Comparison of ENCODE assay signal across 8 cellular contexts in genomic region chr2:229921892-229922448, GRCh38. TPM values are rescaled to one million over a fixed set of nuclear protein-coding genes. Genes with fewer than 3 reads are reported as not detected.
DNase-seq lines count a peak whose midpoint lies in the region; ATAC-seq, FAIRE-seq and TF ChIP-seq lines count a peak whose summit lies in the region.

Gene TRIP12, minus strand, starts transcription at chr2:229922009. Its CDS starts 41,930 bp downstream, at chr2:229880079.

- ATAC-seq in HG02840 (IDR thresholded peaks at IDR 0.05; ENCODE audit: low FRiP score, unreplicated experiment) = peak; percentile 71

- TF ChIP-seq CTCF in left ventricle myocardium inferior (IDR thresholded peaks at IDR 0.05; ENCODE audit: borderline replicate concordance) (no peak), prostate gland (IDR thresholded peaks at IDR 0.05) (peak in 1 of 4 experiments; percentile 18)

- peak; percentile 97 for FAIRE-seq in GM12892 (lab: Jason Lieb, UNC)

- H3K9me3 ChIP-seq in left ventricle myocardium inferior (replicated peaks) (no peaks in the 10 kb centered on the region), prostate gland (no peaks in the 10 kb centered on the region)

- under 1% methylated on average over 30 of the region's 49 CpGs for WGBS in prostate gland
- under 1% methylated on average over 49 of the region's 49 CpGs for WGBS in urinary bladder

- H3K4me3 ChIP-seq in left ventricle myocardium inferior (peak within 1 kb of the TSS; percentile 83), prostate gland (peak within 1 kb of the TSS; percentile 91 to 95), urinary bladder (ENCODE audit: low read depth, low read length) (peak within 1 kb of the TSS; percentile 93)

- intact Hi-C loops in T-helper 1 cell treated with Interleukin-12 subunit alpha and Interleukin-12 subunit beta and Interleukin-4 antibody, amounts not matched to agents 30 ng/mL and 1 ng/mL, for 36 hours (cut with micrococcal nuclease) = loop anchor here (1.0 to 10.0 kb wide), 14 partner anchors 70 to 1863 kb away; partner anchors contain the start of genes COPS7B, NCL, PDE6D and PSMD1
- intact Hi-C loops in left ventricle myocardium inferior (cut with micrococcal nuclease) = no loop called here
- intact Hi-C loops in prostate gland (cut with DNase I) = loop anchor here (5.0 kb wide), 1 partner anchor 120 kb away; no protein-coding TSS in a partner anchor

- peaks cover 60% of the 10 kb centered on the region for H3K4me1 ChIP-seq in left ventricle myocardium inferior
- H3K4me1 ChIP-seq in prostate gland (replicated peaks) = no peaks in the 10 kb centered on the region
- no peaks in the 10 kb centered on the region for H3K4me1 ChIP-seq in urinary bladder (ENCODE audit: insufficient read depth)

- no peaks in the 10 kb centered on the region for H3K36me3 ChIP-seq in left ventricle myocardium inferior
- H3K36me3 ChIP-seq in prostate gland = no peaks in the 10 kb centered on the region
- H3K36me3 ChIP-seq in urinary bladder (ENCODE audit: insufficient read depth) = no peaks in the 10 kb centered on the region

- TF ChIP-seq POLR2A in GM12892 (IDR thresholded peaks at IDR 0.05; ENCODE audit: low read depth, low read length) = peak; percentile 44; the same call in 1 of the 2 replicates
- TF ChIP-seq POLR2A in prostate gland (IDR thresholded peaks at IDR 0.05) = peak; percentile 52

- peak; percentile 86 for DNase-seq in GM12892 (ENCODE audit: insufficient read length)
- peak; percentile 79 for DNase-seq in NCI-H146 treated with DMSO at 0.1 percent for 48 hours (lab: John Stamatoyannopoulos, UW; ENCODE audit: unreplicated experiment)
- peak; percentile 94 for DNase-seq in amniotic stem cell (lab: John Stamatoyannopoulos, UW)
- DNase-seq in left ventricle myocardium inferior = peak; percentile 94
- DNase-seq in prostate gland (ENCODE audit: low spot score) = peak; percentile 91

- H3K27ac ChIP-seq in left ventricle myocardium inferior (replicated peaks) (peak within 1 kb of the TSS; percentile 99), prostate gland (peak within 1 kb of the TSS; percentile 97 to 98), urinary bladder (ENCODE audit: low read depth) (peak within 1 kb of the TSS; percentile 96)

- H3K27me3 ChIP-seq in left ventricle myocardium inferior (ENCODE audit: low read depth) = no peaks in the 10 kb centered on the region
- H3K27me3 ChIP-seq in prostate gland (replicated peaks; ENCODE audit: insufficient read depth) = no peaks in the 10 kb centered on the region

RNA-seq across cellular contexts. Expression of gene TRIP12, which starts in this region (rescaled TPM):
- 77.7 TPM for polyA plus RNA-seq in GM12892 (2012; ENCODE audit: missing spikeins)
- total RNA-seq in T-helper 1 cell treated with Interleukin-12 subunit alpha and Interleukin-12 subunit beta and Interleukin-4 antibody, amounts not matched to agents 30 ng/mL and 1 ng/mL, for 36 hours = 275 and 279 TPM in 2 replicates
- total RNA-seq in left ventricle myocardium inferior (194 TPM), prostate gland (100 to 1,000 TPM; 182 to 289 TPM), urinary bladder (274 TPM)
- polyA plus RNA-seq in urinary bladder = 49.2 TPM

Comparison
In these comparisons a context has a peak if more than half of its experiments do, and no peak if none do; other contexts are left out.
1. Peak in every context shown above with its lines: DNase-seq, ATAC-seq, H3K4me3 ChIP-seq and H3K27ac ChIP-seq.